In genomic region chr13:46176756-46177155, GRCh38 we compare ENCODE assay signal across 8 cellular contexts. TPM values are rescaled to one million over a fixed set of nuclear protein-coding genes. Genes with fewer than 3 reads are reported as not detected.
A peak's percentile ranks its signal among the peaks of the same experiment; 100 is the strongest.
DNase-seq lines count a peak whose midpoint lies in the region; ATAC-seq lines count a peak whose summit lies in the region.

No MANE protein-coding gene starts in this region.

- peaks cover 6% of the 10 kb centered on the region for H3K36me3 Mint-ChIP-seq in T-helper 17 cell (ENCODE audit: low read depth)

- H3K79me1 ChIP-seq in trophoblast cell (ENCODE audit: low read length), result peaks cover 1% of the 10 kb centered on the region

- no peak overlapping the region for H2AFZ ChIP-seq in trophoblast cell (ENCODE audit: insufficient read depth, low read length, poor library complexity)

- H3K4me2 ChIP-seq in trophoblast cell (ENCODE audit: low read length), result no peak overlapping the region

- no peak overlapping the region for H3K14ac ChIP-seq in trophoblast cell (ENCODE audit: low read length)

- no peak overlapping the region for H4K8ac ChIP-seq in trophoblast cell (ENCODE audit: low read depth, low read length)

- no peak overlapping the region for H2AK5ac ChIP-seq in trophoblast cell (ENCODE audit: low read length)

- H3K27me3 ChIP-seq in trophoblast cell (ENCODE audit: insufficient read depth, low read length), result no peaks in the 10 kb centered on the region

- no peaks in the 10 kb centered on the region for H3K9me3 ChIP-seq in T-helper 17 cell (ENCODE audit: control insufficient read depth, low read length, poor library complexity, severe bottlenecking)
- no peaks in the 10 kb centered on the region for H3K9me3 ChIP-seq in trophoblast cell (ENCODE audit: insufficient read depth, low read depth, low read length)

- H3K18ac ChIP-seq in trophoblast cell (ENCODE audit: low read length), result no peak overlapping the region

- no peak overlapping the region for H3K4me3 ChIP-seq in trophoblast cell (ENCODE audit: low read depth, low read length)

- H4K91ac ChIP-seq in trophoblast cell (ENCODE audit: low read depth, low read length), result no peak overlapping the region

- H3K27me3 Mint-ChIP-seq in T-helper 17 cell, result no peaks in the 10 kb centered on the region

- peaks cover 1 to 9% of the 10 kb centered on the region in 2 experiments for H3K4me1 ChIP-seq in trophoblast cell (ENCODE audit: control insufficient read depth in 1 of 2, insufficient read depth in 2 of 2, low read length in 2 of 2)

- H4K12ac ChIP-seq in trophoblast cell (ENCODE audit: low read depth, low read length), result no peak overlapping the region

- H3K4me1 Mint-ChIP-seq in T-helper 17 cell, result peaks cover 70% of the 10 kb centered on the region

- H3K36me3 ChIP-seq in trophoblast cell (ENCODE audit: control insufficient read depth in 1 of 2, insufficient read depth in 2 of 2, low read length in 2 of 2), result peaks cover 6 to 8% of the 10 kb centered on the region in 2 experiments

- H2BK12ac ChIP-seq in trophoblast cell (ENCODE audit: low read length), result no peak overlapping the region

- no peak overlapping the region for H2BK120ac ChIP-seq in trophoblast cell (ENCODE audit: insufficient read depth, low read length, poor library complexity)

- no peak overlapping the region for H3K27ac ChIP-seq in trophoblast cell (ENCODE audit: low read depth, low read length)

- H3K9ac ChIP-seq in trophoblast cell (ENCODE audit: low read length), result no peak overlapping the region

- peak overlapping the region; percentile 95 for H3K4me3 Mint-ChIP-seq in T-helper 17 cell

- H3K27ac Mint-ChIP-seq in T-helper 17 cell, result peak overlapping the region; percentile 99

- no peak overlapping the region for H3K23ac ChIP-seq in trophoblast cell (ENCODE audit: low read length)

- H3K4ac ChIP-seq in trophoblast cell (ENCODE audit: low read depth, low read length), result peak overlapping the region; percentile 80

- no peak overlapping the region for H2BK5ac ChIP-seq in trophoblast cell (ENCODE audit: low read depth, low read length, poor library complexity)

- no CpG with 5 or more reads among the region's 3 CpGs for WGBS in trophoblast cell (ENCODE audit: extremely low coverage, insufficient coverage, insufficient read length)

- no peak for DNase-seq in T-helper 17 cell
- DNase-seq in trophoblast cell, result no peak
- DNase-seq in 8988T, result no peak
- DNase-seq in epidermal melanocyte (ENCODE audit: insufficient read length, low spot score), result no peak
- no peak for DNase-seq in OCI-M2 (lab: John Stamatoyannopoulos, UW; ENCODE audit: unreplicated experiment)

- peaks cover 11% of the 10 kb centered on the region for H3K79me2 ChIP-seq in trophoblast cell (ENCODE audit: control insufficient read depth, insufficient read depth, low read length, poor library complexity)

- ATAC-seq in GM19023 (IDR thresholded peaks at IDR 0.05; ENCODE audit: unreplicated experiment) (peak; percentile 44), HG03045 (IDR thresholded peaks at IDR 0.05; ENCODE audit: unreplicated experiment) (peak; percentile 35), T-helper 17 cell (no peak), GM19397 (IDR thresholded peaks at IDR 0.05; ENCODE audit: unreplicated experiment) (no peak)

RNA-seq across cellular contexts. Expression of gene LCP1, which starts 5.2 kb away (rescaled TPM):
- 100 to 1,000 TPM; 485 to 528 TPM for total RNA-seq in T-helper 17 cell
- 398 and 413 TPM in 2 replicates for polyA plus RNA-seq in trophoblast cell (2013)

RNA-seq across cellular contexts. Expression of gene LRRC63, which starts 35.0 kb away (rescaled TPM):
- under 1 TPM; 0.39 to 0.60 TPM for total RNA-seq in T-helper 17 cell
- polyA plus RNA-seq in trophoblast cell (2013), result 0.19 and 0.24 TPM in 2 replicates

Comparison
In these comparisons a context has a peak if more than half of its experiments do, and no peak if none do; other contexts are left out.
1. ATAC-seq: peak in GM19023 (single experiment) and HG03045 (single experiment); none in T-helper 17 cell (single experiment) and GM19397 (single experiment).